10 cellular contexts compared by ENCODE assay signal in the genomic region with DNA sequence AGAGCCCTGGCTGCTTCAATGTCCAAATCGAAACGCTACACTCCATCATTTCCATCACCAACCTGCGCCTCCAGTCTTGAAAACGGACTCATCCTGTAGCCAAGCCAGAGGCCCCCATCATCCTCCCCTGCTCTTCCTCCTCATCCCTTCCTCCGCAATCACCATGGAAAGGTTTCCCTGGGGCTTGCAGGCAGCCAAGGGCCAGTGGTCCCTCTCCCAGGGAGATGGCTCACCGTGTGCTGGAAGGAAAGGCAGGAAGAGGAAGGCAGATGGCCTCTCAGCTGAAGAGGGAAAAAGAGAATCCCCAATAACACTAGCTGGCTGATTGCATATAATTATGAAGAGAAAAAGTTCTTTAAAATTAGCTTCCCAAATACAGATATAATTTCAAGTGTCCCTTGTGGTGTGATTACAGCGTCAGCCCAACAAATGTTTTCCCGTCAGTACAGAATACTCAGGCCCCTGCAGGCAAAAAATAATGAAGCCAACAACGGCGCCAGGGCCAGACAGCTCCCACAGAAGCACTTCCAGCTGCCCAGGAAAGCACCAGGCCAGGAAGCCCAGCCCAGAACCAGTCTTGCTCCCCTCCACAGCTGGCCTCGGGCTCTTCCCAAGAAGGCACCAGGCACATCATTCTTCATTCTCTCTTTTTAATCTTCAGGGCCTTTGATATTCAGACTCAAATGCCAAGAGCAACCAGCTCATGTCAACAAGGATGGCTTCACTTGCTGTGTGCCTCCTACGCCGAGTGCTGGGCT. TPM values are rescaled to one million over a fixed set of nuclear protein-coding genes. Genes with fewer than 3 reads are reported as not detected.
DNase-seq lines count a peak whose midpoint lies in the region; ATAC-seq and TF ChIP-seq lines count a peak whose summit lies in the region.
"Had no signal": no experiment of that assay in that cellular context is flagged by ENCODE, and none has a peak within 500 bp of the region (broad histone marks: within the 10 kb centered on the region; RNA-seq: fewer than 3 reads in every experiment).

No MANE protein-coding gene starts in this region.

- no peaks in the 10 kb centered on the region for H3K9me3 ChIP-seq in psoas muscle

- TF ChIP-seq CTCF in fibroblast of the aortic adventitia (IDR thresholded peaks at IDR 0.05; ENCODE audit: insufficient read depth, low read length) = no peak
- TF ChIP-seq CTCF in psoas muscle (IDR thresholded peaks at IDR 0.05) = no peak

- peaks cover 11% of the 10 kb centered on the region for H3K4me1 ChIP-seq in psoas muscle

- H3K27ac ChIP-seq in psoas muscle = no peak overlapping the region
- H3K27ac ChIP-seq: PC-9 had no signal

- H3K4me3 ChIP-seq in fibroblast of the aortic adventitia (ENCODE audit: low read depth, low read length) (no peak overlapping the region), psoas muscle (no peak overlapping the region)
- H3K4me3 ChIP-seq: PC-9 had no signal

- ATAC-seq in GM18909 (IDR thresholded peaks at IDR 0.05; ENCODE audit: poor library complexity, unreplicated experiment) (no peak), psoas muscle (no peak), GM19324 (IDR thresholded peaks at IDR 0.05; ENCODE audit: low FRiP score, unreplicated experiment) (no peak)
- ATAC-seq: activated CD4-positive, alpha-beta T cell treated with anti-CD3 and anti-CD28 coated beads for 36 hours had no signal

- H3K27me3 ChIP-seq in psoas muscle (ENCODE audit: insufficient read depth in 3 of 3, low read length in 2 of 3) = no peaks in the 10 kb centered on the region

- WGBS in psoas muscle, 3 donors = 56 to 73% (median 71%) methylated on average over 13 of the region's 13 CpGs

- intact Hi-C loops in posterior cingulate gyrus (cut with DNase I) (no loop called here), psoas muscle (cut with DNase I) (no loop called here)

- DNase-seq in ELF-1 (ENCODE audit: low read depth, low spot score) = peak; percentile 27
- DNase-seq in NCI-H69 (lab: John Stamatoyannopoulos, UW) = peak; percentile 84
- peak; percentile 13 for DNase-seq in fibroblast of the aortic adventitia (ENCODE audit: low read depth)
- DNase-seq in posterior cingulate gyrus = peak in 7 of 10 donors; percentile 53 to 92 (median 56)
- DNase-seq in iPS-NIHi7 (ENCODE audit: extremely low spot score) = no peak
- DNase-seq in psoas muscle = no peak
- DNase-seq: activated CD4-positive, alpha-beta T cell treated with anti-CD3 and anti-CD28 coated beads for 36 hours; PC-9 had no signal

- no peaks in the 10 kb centered on the region for H3K36me3 ChIP-seq in psoas muscle (ENCODE audit: insufficient read depth in 1 of 2, low read depth in 1 of 2)

RNA-seq across cellular contexts. Expression of a gene that starts 24.7 kb away (rescaled TPM):
- 3.7 and 20.1 TPM in 2 replicates for total RNA-seq in fibroblast of the aortic adventitia (ENCODE audit: low replicate concordance)
- total RNA-seq in psoas muscle = 10 to 100 TPM; 33.7 to 51.0 (median 45.6) TPM
- polyA plus RNA-seq in psoas muscle = 10 to 100 TPM; 30.0 to 61.1 (median 32.5) TPM

Comparison
In these comparisons a context has a peak if more than half of its experiments do, and no peak if none do; other contexts are left out.
1. DNase-seq: peak in ELF-1 (single experiment), NCI-H69 (single experiment), fibroblast of the aortic adventitia (single experiment) and posterior cingulate gyrus (7 of 10); none in iPS-NIHi7 (single experiment) and psoas muscle (0 of 2).